ENCODE assay signal across 19 cellular contexts in genomic region chr15:91678003-91678402, GRCh38.
A peak's percentile ranks its signal among the peaks of the same experiment; 100 is the strongest.
DNase-seq lines count a peak whose midpoint lies in the region; ATAC-seq, FAIRE-seq and TF ChIP-seq lines count a peak whose summit lies in the region.
"Had no signal": no experiment of that assay in that cellular context is flagged by ENCODE, and none has a peak within 500 bp of the region (broad histone marks: within the 10 kb centered on the region; RNA-seq: fewer than 3 reads in every experiment).

No MANE protein-coding gene starts in this region.

- FAIRE-seq in bronchial epithelial cell (lab: Jason Lieb, UNC): no peak
- FAIRE-seq: GM12891, GM18507, H54 had no signal

- no peak overlapping the region for H3K4me3 ChIP-seq in bronchial epithelial cell (ENCODE audit: low read depth, low read length)
- no peak overlapping the region for H3K4me3 ChIP-seq in fibroblast of mammary gland (ENCODE audit: control insufficient read depth, low read depth, low read length)
- H3K4me3 ChIP-seq: HAP-1 had no signal

- no peak for ATAC-seq in left ventricle myocardium superior

- DNase-seq in M059J (ENCODE audit: low read depth) (peak; percentile 13), bronchial epithelial cell (ENCODE audit: low read depth) (peak; percentile 44), fibroblast of mammary gland (ENCODE audit: low read depth) (peak; percentile 16), cortex of kidney (lab: John Stamatoyannopoulos, UW) (no peak), left ventricle myocardium superior (no peak)
- no peak for DNase-seq in activated naive CD4-positive, alpha-beta T cell treated with Interleukin-2 at 50 U/mL for 16 hours
- DNase-seq: C1 segment of cervical spinal cord; Calu3; CD4-positive, alpha-beta memory T cell; COR-L47; DMS53; DMS79 treated with DMSO at 0.1 percent for 48 hours; GF-D8; GOT3; HFFc6 had no signal

- no peaks in the 10 kb centered on the region for H3K27me3 ChIP-seq in bronchial epithelial cell (ENCODE audit: control insufficient read depth, insufficient read depth, low read length)

- intact Hi-C loops in left ventricle myocardium superior (cut with micrococcal nuclease): no loop called here

- TF ChIP-seq CTCF in bronchial epithelial cell (IDR thresholded peaks at IDR 0.05; ENCODE audit: insufficient read depth, low read length, severe bottlenecking) (no peak), fibroblast of mammary gland (conservative IDR thresholded peaks at IDR 0.05; ENCODE audit: control insufficient read depth, insufficient read depth, low read depth, low read length) (no peak)

- no peaks in the 10 kb centered on the region for H3K36me3 ChIP-seq in bronchial epithelial cell (ENCODE audit: control insufficient read depth, insufficient read depth, low read length)
- H3K36me3 ChIP-seq: HAP-1 had no signal

Comparison
In these comparisons a context has a peak if more than half of its experiments do, and no peak if none do; other contexts are left out.
1. DNase-seq: peak in M059J (single experiment), bronchial epithelial cell (single experiment) and fibroblast of mammary gland (single experiment); none in activated naive CD4-positive, alpha-beta T cell treated with Interleukin-2 at 50 U/mL for 16 hours (single experiment), cortex of kidney (single experiment) and left ventricle myocardium superior (single experiment).